ENCODE assay signal across 26 cellular contexts in genomic region chr1:29521438-29521715, GRCh38.
"Had no signal": no experiment of that assay in that cellular context is flagged by ENCODE, and none has a peak within 500 bp of the region (broad histone marks: within the 10 kb centered on the region; RNA-seq: fewer than 3 reads in every experiment).

No MANE protein-coding gene starts in this region.

- H3K27me3 ChIP-seq: adrenal gland, body of pancreas, ovary had no signal

- H3K9me3 ChIP-seq: adrenal gland, body of pancreas, lower lobe of right lung, mucosa of descending colon, neutrophil, ovary, prostate gland, suprapubic skin, transverse colon had no signal

- H3K27ac Mint-ChIP-seq: activated naive CD4-positive, alpha-beta T cell treated with anti-CD3 and anti-CD28 coated beads for 36 hours; activated naive CD8-positive, alpha-beta T cell treated with anti-CD3 and anti-CD28 coated beads for 36 hours; activated T-cell treated with anti-CD3 and anti-CD28 coated beads, Interleukin-2, amount 50 U/mL, for 72 hours; immature natural killer cell; nephron; stimulated activated naive B cell treated with anti-CD40 and anti-IgM and Interleukin-4, amounts not matched to agents 10 μg/mL and 1 μg/mL and 100 μg/mL, for 72 hours had no signal

- ATAC-seq: activated T-cell treated with anti-CD3 and anti-CD28 coated beads, Interleukin-2, amount 50 U/mL, for 72 hours; body of pancreas; esophagus mucosa; lower lobe of right lung; mucosa of descending colon; stimulated activated naive B cell treated with anti-CD40 and anti-IgM and Interleukin-4, amounts not matched to agents 10 μg/mL and 1 μg/mL and 100 μg/mL, for 72 hours had no signal

- H3K4me3 ChIP-seq: adrenal gland, body of pancreas, lower lobe of right lung, mucosa of descending colon, ovary, prostate gland, smooth muscle cell, suprapubic skin, transverse colon had no signal

- H3K36me3 ChIP-seq: adrenal gland, lower lobe of right lung, neutrophil, ovary, prostate gland, suprapubic skin, transverse colon had no signal

- H3K36me3 Mint-ChIP-seq: activated naive CD8-positive, alpha-beta T cell treated with anti-CD3 and anti-CD28 coated beads for 36 hours; immature natural killer cell; stimulated activated naive B cell treated with anti-CD40 and anti-IgM and Interleukin-4, amounts not matched to agents 10 μg/mL and 1 μg/mL and 100 μg/mL, for 72 hours had no signal

- H3K4me2 ChIP-seq: smooth muscle cell had no signal

- DNase-seq: activated CD4-positive, alpha-beta T cell treated with anti-CD3 and anti-CD28 coated beads for 4 hours; activated CD4-positive, alpha-beta T cell treated with anti-CD3 and anti-CD28 coated beads, Interleukin-2, amount 50 U/mL, for 4 hours; activated naive CD4-positive, alpha-beta T cell treated with anti-CD3 and anti-CD28 coated beads for 36 hours; activated naive CD8-positive, alpha-beta T cell treated with anti-CD3 and anti-CD28 coated beads for 36 hours; activated T-cell treated with anti-CD3 and anti-CD28 coated beads, Interleukin-2, amount 50 U/mL, for 72 hours; body of pancreas; cortex of kidney; foreskin fibroblast; hypothalamus; immature natural killer cell; lower lobe of right lung; mesenchymal stem cell; mucosa of descending colon; retina; stimulated activated CD4-positive, alpha-beta T cell treated with anti-CD3 and anti-CD28 coated beads, Interleukin-15, amount 100 ng/mL, for 24 hours; stimulated activated CD4-positive, alpha-beta T cell treated with anti-CD3 and anti-CD28 coated beads, Interleukin-2, amount 100 ng/mL, for 24 hours; stimulated activated naive B cell treated with anti-CD40 and anti-IgM and Interleukin-4, amounts not matched to agents 10 μg/mL and 1 μg/mL and 100 μg/mL, for 72 hours; transverse colon had no signal

- H3K4me3 Mint-ChIP-seq: activated naive CD4-positive, alpha-beta T cell treated with anti-CD3 and anti-CD28 coated beads for 36 hours; activated naive CD8-positive, alpha-beta T cell treated with anti-CD3 and anti-CD28 coated beads for 36 hours; activated T-cell treated with anti-CD3 and anti-CD28 coated beads, Interleukin-2, amount 50 U/mL, for 72 hours; immature natural killer cell; nephron; stimulated activated naive B cell treated with anti-CD40 and anti-IgM and Interleukin-4, amounts not matched to agents 10 μg/mL and 1 μg/mL and 100 μg/mL, for 72 hours had no signal

- H3K27ac ChIP-seq: adrenal gland, body of pancreas, lower lobe of right lung, neutrophil, ovary, prostate gland, suprapubic skin, transverse colon had no signal

- H3K4me1 Mint-ChIP-seq: activated naive CD8-positive, alpha-beta T cell treated with anti-CD3 and anti-CD28 coated beads for 36 hours; immature natural killer cell; stimulated activated naive B cell treated with anti-CD40 and anti-IgM and Interleukin-4, amounts not matched to agents 10 μg/mL and 1 μg/mL and 100 μg/mL, for 72 hours had no signal

- H3K4me1 ChIP-seq: adrenal gland, body of pancreas, lower lobe of right lung, prostate gland, suprapubic skin, transverse colon had no signal

- H3K9me3 Mint-ChIP-seq: activated naive CD4-positive, alpha-beta T cell treated with anti-CD3 and anti-CD28 coated beads for 36 hours; activated naive CD8-positive, alpha-beta T cell treated with anti-CD3 and anti-CD28 coated beads for 36 hours; activated T-cell treated with anti-CD3 and anti-CD28 coated beads, Interleukin-2, amount 50 U/mL, for 72 hours; immature natural killer cell; nephron; stimulated activated naive B cell treated with anti-CD40 and anti-IgM and Interleukin-4, amounts not matched to agents 10 μg/mL and 1 μg/mL and 100 μg/mL, for 72 hours had no signal
